In genomic region chr13:73293902-73294523, GRCh38 we compare ENCODE assay signal across 29 cellular contexts.
"Had no signal": no experiment of that assay in that cellular context is flagged by ENCODE, and none has a peak within 500 bp of the region (broad histone marks: within the 10 kb centered on the region; RNA-seq: fewer than 3 reads in every experiment).

No MANE protein-coding gene starts in this region.

- H3K36me3 ChIP-seq: brain microvascular endothelial cell, neutrophil, right lobe of liver, thyroid gland, upper lobe of right lung had no signal

- H3K4me1 ChIP-seq: right lobe of liver, thyroid gland, upper lobe of right lung had no signal

- H3K27ac ChIP-seq: brain microvascular endothelial cell, neutrophil, right lobe of liver, thyroid gland, upper lobe of right lung, VCaP had no signal

- DNase-seq: activated CD4-positive, alpha-beta memory T cell treated with anti-CD3 and anti-CD28 coated beads for 36 hours; activated CD4-positive, alpha-beta T cell treated with anti-CD3 and anti-CD28 coated beads, Interleukin-2, amount 10 ng/mL, durations not matched to agents 24 days and 14 days; activated CD4-positive, CD25-positive, alpha-beta regulatory T cell treated with anti-CD3 and anti-CD28 coated beads, Interleukin-2, amount 50 U/mL, for 72 hours; activated CD8-positive, alpha-beta memory T cell treated with anti-CD3 and anti-CD28 coated beads, Interleukin-2, amount 50 U/mL, for 4 hours; activated gamma-delta T cell; activated naive CD4-positive, alpha-beta T cell treated with anti-CD3 and anti-CD28 coated beads, Interleukin-2, amount 10 ng/mL, durations not matched to agents 7 days and 5 days; activated T-cell treated with anti-CD3 and anti-CD28 coated beads, Interleukin-2, amount 50 U/mL, for 1 hour; amniotic stem cell; brain microvascular endothelial cell; cortex of kidney; effector memory CD8-positive, alpha-beta T cell; erythroblast; foreskin fibroblast; head of caudate nucleus; hippocampal formation; left ventricle myocardium superior; right lobe of liver; stimulated activated CD4-positive, alpha-beta T cell treated with anti-CD3 and anti-CD28 coated beads, Interleukin-12 subunit alpha, Interleukin-12 subunit beta, amount 100 ng/mL, for 4 hours; stimulated activated CD4-positive, alpha-beta T cell treated with anti-CD3 and anti-CD28 coated beads, Interleukin-4, amount 100 ng/mL, for 24 hours; stimulated activated naive CD8-positive, alpha-beta T cell treated with anti-CD3 and anti-CD28 coated beads, Interleukin-15, amount 100 ng/mL, for 72 hours; substantia nigra; thyroid gland; upper lobe of right lung had no signal

- H3K9me3 ChIP-seq: neutrophil, right lobe of liver, thyroid gland, upper lobe of right lung had no signal

- FAIRE-seq: astrocyte, islet of Langerhans, TTC549 had no signal

- H3K4me3 ChIP-seq: right lobe of liver, thyroid gland, upper lobe of right lung had no signal

- ATAC-seq: effector memory CD8-positive, alpha-beta T cell; left ventricle myocardium superior; stimulated activated effector memory CD8-positive, alpha-beta T cell treated with anti-CD3 and anti-CD28 coated beads, Interleukin-12 subunit alpha, Interleukin-12 subunit beta, amount 100 ng/mL, for 72 hours; stimulated activated naive CD8-positive, alpha-beta T cell treated with anti-CD3 and anti-CD28 coated beads, Interleukin-15, amount 100 ng/mL, for 72 hours; upper lobe of right lung had no signal

- H3K27me3 ChIP-seq: brain microvascular endothelial cell, neutrophil, right lobe of liver, thyroid gland, upper lobe of right lung had no signal
